Comparison of ENCODE assay signal across 12 cellular contexts in the genomic region with DNA sequence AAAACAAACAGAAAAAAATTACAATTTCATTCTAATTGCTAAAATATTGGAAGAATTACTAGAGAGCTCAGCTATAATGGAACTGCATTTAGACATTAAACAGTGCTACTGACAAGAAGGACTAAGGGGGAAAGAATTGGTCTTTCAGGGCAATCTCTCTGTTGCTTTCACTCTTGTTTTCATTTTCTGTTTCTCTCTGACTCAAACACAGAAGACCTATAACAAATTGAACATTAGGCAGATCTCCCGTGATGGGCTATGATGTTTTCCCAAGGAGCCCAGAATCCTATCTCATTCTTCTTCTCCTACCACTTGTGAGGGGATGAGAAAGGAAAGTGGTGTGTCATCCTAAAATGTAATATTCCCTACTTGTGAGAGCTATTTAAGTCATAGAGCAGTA.
DNase-seq lines count a peak whose midpoint lies in the region; ATAC-seq and TF ChIP-seq lines count a peak whose summit lies in the region.
"Had no signal": no experiment of that assay in that cellular context is flagged by ENCODE, and none has a peak within 500 bp of the region (broad histone marks: within the 10 kb centered on the region; RNA-seq: fewer than 3 reads in every experiment).

No MANE protein-coding gene starts in this region.

- no peak for DNase-seq in natural killer cell treated with Interleukin-12 subunit alpha and Interleukin-12 subunit beta and Interleukin-15 and Interleukin-18, amount 100 ng/mL, for 72 hours (ENCODE audit: low spot score)
- DNase-seq in natural killer cell: no peak
- no peak for DNase-seq in NCI-H510A (lab: John Stamatoyannopoulos, UW)
- no peak for DNase-seq in amygdala (lab: John Stamatoyannopoulos, UW)
- DNase-seq in HT-29 (ENCODE audit: low spot score): no peak
- no peak for DNase-seq in cerebellar nuclear complex (lab: John Stamatoyannopoulos, UW)
- DNase-seq: activated naive CD4-positive, alpha-beta T cell treated with Interleukin-2 at 50 U/mL for 16 hours; effector CD4-positive, alpha-beta T cell; NCI-H1436 had no signal

- no peaks in the 10 kb centered on the region for H3K36me3 Mint-ChIP-seq in natural killer cell treated with Interleukin-12 subunit alpha and Interleukin-12 subunit beta and Interleukin-15 and Interleukin-18, amount 100 ng/mL, for 72 hours
- H3K36me3 Mint-ChIP-seq in natural killer cell: no peaks in the 10 kb centered on the region

- no peak for TF ChIP-seq CTCF in natural killer cell (IDR thresholded peaks at IDR 0.05)

- peak; percentile 62 to 73 for ATAC-seq in natural killer cell treated with Interleukin-12 subunit alpha and Interleukin-12 subunit beta and Interleukin-15 and Interleukin-18, amount 100 ng/mL, for 72 hours
- ATAC-seq in natural killer cell (no peak), HG02588 (IDR thresholded peaks at IDR 0.05; ENCODE audit: unreplicated experiment) (peak; percentile 65), HG03442 (IDR thresholded peaks at IDR 0.05; ENCODE audit: unreplicated experiment) (peak; percentile 85)
- ATAC-seq: Panc1 had no signal

- H3K27ac Mint-ChIP-seq in natural killer cell treated with Interleukin-12 subunit alpha and Interleukin-12 subunit beta and Interleukin-15 and Interleukin-18, amount 100 ng/mL, for 72 hours: peak overlapping the region; percentile 15 to 21
- H3K27ac Mint-ChIP-seq in natural killer cell: no peak overlapping the region

- peaks cover 5 to 8% of the 10 kb centered on the region in 2 donors for H3K4me1 Mint-ChIP-seq in natural killer cell treated with Interleukin-12 subunit alpha and Interleukin-12 subunit beta and Interleukin-15 and Interleukin-18, amount 100 ng/mL, for 72 hours (ENCODE audit: low read depth in 2 of 2)
- H3K4me1 Mint-ChIP-seq in natural killer cell: no peaks in the 10 kb centered on the region

- peaks cover 5% of the 10 kb centered on the region for H3K9me3 Mint-ChIP-seq in natural killer cell treated with Interleukin-12 subunit alpha and Interleukin-12 subunit beta and Interleukin-15 and Interleukin-18, amount 100 ng/mL, for 72 hours
- no peaks in the 10 kb centered on the region for H3K9me3 Mint-ChIP-seq in natural killer cell

- H3K4me3 Mint-ChIP-seq in natural killer cell treated with Interleukin-12 subunit alpha and Interleukin-12 subunit beta and Interleukin-15 and Interleukin-18, amount 100 ng/mL, for 72 hours: peak overlapping the region; percentile 53
- H3K4me3 Mint-ChIP-seq in natural killer cell: no peak overlapping the region

- intact Hi-C loops in natural killer cell (cut with micrococcal nuclease): no loop called here

- H3K27me3 Mint-ChIP-seq in natural killer cell treated with Interleukin-12 subunit alpha and Interleukin-12 subunit beta and Interleukin-15 and Interleukin-18, amount 100 ng/mL, for 72 hours: peaks cover 0 to 2% of the 10 kb centered on the region in 2 donors
- peaks cover 0 to 5% of the 10 kb centered on the region in 2 donors for H3K27me3 Mint-ChIP-seq in natural killer cell (ENCODE audit: low read depth in 2 of 2)

Comparison
In these comparisons a context has a peak if more than half of its experiments do, and no peak if none do; other contexts are left out.
1. ATAC-seq: peak in natural killer cell treated with Interleukin-12 subunit alpha and Interleukin-12 subunit beta and Interleukin-15 and Interleukin-18, amount 100 ng/mL, for 72 hours (2 of 2), HG02588 (single experiment) and HG03442 (single experiment); none in natural killer cell (0 of 3).
2. H3K27ac Mint-ChIP-seq: peak in natural killer cell treated with Interleukin-12 subunit alpha and Interleukin-12 subunit beta and Interleukin-15 and Interleukin-18, amount 100 ng/mL, for 72 hours (2 of 2); none in natural killer cell (0 of 2).